In genomic region chr17:45135192-45135977, GRCh38 we compare ENCODE assay signal across 1 cellular context.
TF ChIP-seq lines count a peak whose summit lies in the region.

ACBD4 (plus strand) TSS chr17:45135687; CDS start chr17:45136145, 458 bp downstream.

TF ChIP-seq in HEK293, 187 proteins besides CTCF, POLR2A, EP300 and RAD21 (continued from another document):
- TF ChIP-seq ZNF830 (tag by site-specific recombination; IDR thresholded peaks at IDR 0.05; ENCODE audit: low read depth) (no peak), ZNF747 (tag by site-specific recombination; IDR thresholded peaks at IDR 0.05) (no peak), ZSCAN5A (tag by site-specific recombination; IDR thresholded peaks at IDR 0.05) (0 out of 2 replicates have a peak, but pooled peaks have one; percentile 20), ZFP69B (tag by site-specific recombination; IDR thresholded peaks at IDR 0.05) (peak; percentile 55; the same call in 1 of the 2 replicates), ZNF214 (tag by site-specific recombination; IDR thresholded peaks at IDR 0.05; ENCODE audit: borderline replicate concordance) (no peak), GLI4 (tag by site-specific recombination; IDR thresholded peaks at IDR 0.05) (no peak), ZNF596 (tag by site-specific recombination; IDR thresholded peaks at IDR 0.05) (no peak), KLF10 (tag by site-specific recombination; IDR thresholded peaks at IDR 0.05) (peak; percentile 64; the same call in 1 of the 2 replicates), ZXDB (tag by site-specific recombination; IDR thresholded peaks at IDR 0.05) (peak; percentile 78), ZNF121 (tag by site-specific recombination; IDR thresholded peaks at IDR 0.05) (peak; percentile 97), ZNF561 (tag by site-specific recombination; IDR thresholded peaks at IDR 0.05; ENCODE audit: borderline replicate concordance) (peak; percentile 65; the same call in 1 of the 2 replicates), HOXC10 (CRISPR knock-in tag; IDR thresholded peaks at IDR 0.05) (no peak), ZNF146 (tag by site-specific recombination; IDR thresholded peaks at IDR 0.05) (no peak), ZNF548 (tag by site-specific recombination; IDR thresholded peaks at IDR 0.05) (0 out of 2 replicates have a peak, but pooled peaks have one; percentile 16), SP3 (tag by site-specific recombination; IDR thresholded peaks at IDR 0.05) (peak; percentile 74), SETDB1 (IDR thresholded peaks at IDR 0.05; ENCODE audit: insufficient read length, low read length) (peak; percentile 61), ZNF394 (tag by site-specific recombination; IDR thresholded peaks at IDR 0.05; ENCODE audit: borderline replicate concordance) (peak; percentile 66), GLIS1 (tag by site-specific recombination; IDR thresholded peaks at IDR 0.05) (peak; percentile 85), ZNF324 (tag by site-specific recombination; IDR thresholded peaks at IDR 0.05) (peak; percentile 74; the same call in 1 of the 2 replicates), GLI2 (tag by site-specific recombination; IDR thresholded peaks at IDR 0.05; ENCODE audit: borderline replicate concordance, low read depth) (no peak), HOXD13 (CRISPR knock-in tag; IDR thresholded peaks at IDR 0.05; ENCODE audit: borderline replicate concordance) (no peak), ZSCAN23 (tag by site-specific recombination; IDR thresholded peaks at IDR 0.05) (no peak), ZNF677 (tag by site-specific recombination; IDR thresholded peaks at IDR 0.05) (no peak), ZSCAN30 (tag by site-specific recombination; IDR thresholded peaks at IDR 0.05) (peak; percentile 96), ZNF76 (tag by site-specific recombination; IDR thresholded peaks at IDR 0.05; ENCODE audit: borderline replicate concordance, low read depth) (0 out of 2 replicates have a peak, but pooled peaks have one; percentile 24), SP7 (tag by site-specific recombination; IDR thresholded peaks at IDR 0.05) (peak; percentile 70; the same call in 1 of the 2 replicates), ZNF24 (tag by site-specific recombination; IDR thresholded peaks at IDR 0.05) (no peak)
- TF ChIP-seq, protein P1, sequence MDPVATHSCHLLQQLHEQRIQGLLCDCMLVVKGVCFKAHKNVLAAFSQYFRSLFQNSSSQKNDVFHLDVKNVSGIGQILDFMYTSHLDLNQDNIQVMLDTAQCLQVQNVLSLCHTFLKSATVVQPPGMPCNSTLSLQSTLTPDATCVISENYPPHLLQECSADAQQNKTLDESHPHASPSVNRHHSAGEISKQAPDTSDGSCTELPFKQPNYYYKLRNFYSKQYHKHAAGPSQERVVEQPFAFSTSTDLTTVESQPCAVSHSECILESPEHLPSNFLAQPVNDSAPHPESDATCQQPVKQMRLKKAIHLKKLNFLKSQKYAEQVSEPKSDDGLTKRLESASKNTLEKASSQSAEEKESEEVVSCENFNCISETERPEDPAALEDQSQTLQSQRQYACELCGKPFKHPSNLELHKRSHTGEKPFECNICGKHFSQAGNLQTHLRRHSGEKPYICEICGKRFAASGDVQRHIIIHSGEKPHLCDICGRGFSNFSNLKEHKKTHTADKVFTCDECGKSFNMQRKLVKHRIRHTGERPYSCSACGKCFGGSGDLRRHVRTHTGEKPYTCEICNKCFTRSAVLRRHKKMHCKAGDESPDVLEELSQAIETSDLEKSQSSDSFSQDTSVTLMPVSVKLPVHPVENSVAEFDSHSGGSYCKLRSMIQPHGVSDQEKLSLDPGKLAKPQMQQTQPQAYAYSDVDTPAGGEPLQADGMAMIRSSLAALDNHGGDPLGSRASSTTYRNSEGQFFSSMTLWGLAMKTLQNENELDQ (tag by site-specific recombination; IDR thresholded peaks at IDR 0.05; ENCODE audit: low read depth): no peak
- TF ChIP-seq, protein P2, sequence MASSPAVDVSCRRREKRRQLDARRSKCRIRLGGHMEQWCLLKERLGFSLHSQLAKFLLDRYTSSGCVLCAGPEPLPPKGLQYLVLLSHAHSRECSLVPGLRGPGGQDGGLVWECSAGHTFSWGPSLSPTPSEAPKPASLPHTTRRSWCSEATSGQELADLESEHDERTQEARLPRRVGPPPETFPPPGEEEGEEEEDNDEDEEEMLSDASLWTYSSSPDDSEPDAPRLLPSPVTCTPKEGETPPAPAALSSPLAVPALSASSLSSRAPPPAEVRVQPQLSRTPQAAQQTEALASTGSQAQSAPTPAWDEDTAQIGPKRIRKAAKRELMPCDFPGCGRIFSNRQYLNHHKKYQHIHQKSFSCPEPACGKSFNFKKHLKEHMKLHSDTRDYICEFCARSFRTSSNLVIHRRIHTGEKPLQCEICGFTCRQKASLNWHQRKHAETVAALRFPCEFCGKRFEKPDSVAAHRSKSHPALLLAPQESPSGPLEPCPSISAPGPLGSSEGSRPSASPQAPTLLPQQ (tag by site-specific recombination; IDR thresholded peaks at IDR 0.05): peak; percentile 53; the same call in 1 of the 2 replicates
